Comparison of ENCODE assay signal across 13 cellular contexts in the genomic region with DNA sequence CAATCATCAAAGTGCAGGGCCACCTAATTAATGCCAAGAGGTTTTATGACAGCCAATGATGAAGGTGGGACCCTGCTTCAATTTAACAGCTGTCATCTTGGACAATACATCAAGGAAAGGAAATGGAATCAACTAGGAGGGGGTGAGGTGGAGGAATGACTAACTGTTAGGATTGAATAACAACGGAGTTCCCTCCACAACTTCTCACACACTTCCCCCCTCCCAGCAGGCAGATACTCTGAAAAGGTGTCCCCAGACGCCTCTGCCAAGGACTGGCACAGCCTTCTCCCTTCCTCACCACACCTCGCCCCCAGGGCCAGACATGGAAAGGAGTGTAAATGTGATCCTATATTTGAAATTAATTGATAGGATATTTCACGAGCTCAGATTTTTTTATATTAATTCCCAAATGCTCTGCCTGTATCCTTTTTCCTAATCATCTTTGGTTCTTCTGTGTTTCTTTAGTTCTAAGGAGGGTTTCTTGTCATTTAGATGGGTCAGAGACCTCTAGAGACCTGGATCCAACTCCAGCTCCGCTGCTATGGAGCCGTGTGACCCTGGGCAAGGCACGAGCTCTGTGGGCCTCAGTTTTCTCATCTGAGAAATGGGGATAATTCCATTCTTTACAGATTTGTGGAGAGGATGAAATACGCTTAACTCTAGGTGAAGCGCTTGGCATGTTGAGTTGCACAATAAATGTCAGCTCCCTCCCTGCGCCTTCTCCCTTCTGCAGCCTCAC. TPM values are rescaled to one million over a fixed set of nuclear protein-coding genes. Genes with fewer than 3 reads are reported as not detected.
A peak's percentile ranks its signal among the peaks of the same experiment; 100 is the strongest.
DNase-seq lines count a peak whose midpoint lies in the region; ATAC-seq and TF ChIP-seq lines count a peak whose summit lies in the region.
"Had no signal": no experiment of that assay in that cellular context is flagged by ENCODE, and none has a peak within 500 bp of the region (broad histone marks: within the 10 kb centered on the region; RNA-seq: fewer than 3 reads in every experiment).

No MANE protein-coding gene starts in this region.

- POLR2A ChIA-PET in WTC11 (lab: Charles Lee) = no interaction called here

- H3K4me1 ChIP-seq in breast epithelium (no peaks in the 10 kb centered on the region), mammary epithelial cell (ENCODE audit: insufficient read depth, low read length) (no peaks in the 10 kb centered on the region), iPS-18a (ENCODE audit: control insufficient read depth, low read depth, low read length) (peaks cover 7% of the 10 kb centered on the region), foreskin keratinocyte (no peaks in the 10 kb centered on the region)
- H3K4me1 ChIP-seq: BLaER1 had no signal

- TF ChIP-seq CTCF in breast epithelium (IDR thresholded peaks at IDR 0.05) (no peak), mammary epithelial cell (conservative IDR thresholded peaks at IDR 0.05 in 1 of 2, IDR thresholded peaks at IDR 0.05 in 1 of 2; ENCODE audit: extremely low read depth in 1 of 2, insufficient read depth in 1 of 2, low read depth in 1 of 2, low read length in 2 of 2) (no peak), WTC11 (IDR thresholded peaks at IDR 0.05) (no peak), foreskin keratinocyte (conservative IDR thresholded peaks at IDR 0.05) (no peak)

- peak overlapping the region; percentile 71 for H3K4me3 Mint-ChIP-seq in WTC11
- peak overlapping the region; percentile 39 to 46 for H3K4me3 Mint-ChIP-seq in stimulated activated naive B cell treated with anti-CD40 and anti-IgM and Interleukin-4, amounts not matched to agents 10 μg/mL and 1 μg/mL and 100 μg/mL, for 72 hours

- H3K79me2 ChIP-seq in mammary epithelial cell (ENCODE audit: insufficient read depth, low read length) = no peaks in the 10 kb centered on the region

- no peaks in the 10 kb centered on the region for H3K9me3 ChIP-seq in breast epithelium
- H3K9me3 ChIP-seq in mammary epithelial cell (replicated peaks; ENCODE audit: insufficient read depth, low read length) = no peaks in the 10 kb centered on the region
- H3K9me3 ChIP-seq in iPS-18a (ENCODE audit: control insufficient read depth, low read depth, low read length) = no peaks in the 10 kb centered on the region

- H3K4me1 Mint-ChIP-seq in WTC11 = peaks cover 20% of the 10 kb centered on the region
- H3K4me1 Mint-ChIP-seq in stimulated activated naive B cell treated with anti-CD40 and anti-IgM and Interleukin-4, amounts not matched to agents 10 μg/mL and 1 μg/mL and 100 μg/mL, for 72 hours = peaks cover 6 to 12% of the 10 kb centered on the region in 2 donors

- peaks cover 57% of the 10 kb centered on the region for H3K27me3 Mint-ChIP-seq in WTC11 (ENCODE audit: low read depth)
- peaks cover 54 to 56% of the 10 kb centered on the region in 2 donors for H3K27me3 Mint-ChIP-seq in stimulated activated naive B cell treated with anti-CD40 and anti-IgM and Interleukin-4, amounts not matched to agents 10 μg/mL and 1 μg/mL and 100 μg/mL, for 72 hours

- H3K27ac Mint-ChIP-seq in WTC11 = no peak overlapping the region
- no peak overlapping the region for H3K27ac Mint-ChIP-seq in stimulated activated naive B cell treated with anti-CD40 and anti-IgM and Interleukin-4, amounts not matched to agents 10 μg/mL and 1 μg/mL and 100 μg/mL, for 72 hours

- DNase-seq in breast epithelium (ENCODE audit: low spot score in 2 of 2) (no peak), mammary epithelial cell (no peak), WTC11 (ENCODE audit: low spot score) (no peak), foreskin keratinocyte (no peak)
- no peak for DNase-seq in stimulated activated naive B cell treated with anti-CD40 and anti-IgM and Interleukin-4, amounts not matched to agents 10 μg/mL and 1 μg/mL and 100 μg/mL, for 72 hours
- DNase-seq in stimulated activated CD4-positive, alpha-beta T cell treated with anti-CD3 and anti-CD28 coated beads, Interleukin-15, amount 100 ng/mL, for 24 hours = no peak
- DNase-seq: dermis blood vessel endothelial cell, GM23248, RPMI8226 had no signal

- ATAC-seq in WTC11 = peak; percentile 27
- no peak for ATAC-seq in stimulated activated naive B cell treated with anti-CD40 and anti-IgM and Interleukin-4, amounts not matched to agents 10 μg/mL and 1 μg/mL and 100 μg/mL, for 72 hours (replicated peaks)
- ATAC-seq in foreskin keratinocyte = no peak
- no peak for ATAC-seq in HG03460 (IDR thresholded peaks at IDR 0.05; ENCODE audit: unreplicated experiment)

- no peak for TF ChIP-seq POLR2A in breast epithelium (IDR thresholded peaks at IDR 0.05)

- in situ Hi-C loops in mammary epithelial cell (cut with MboI; ENCODE audit: low sequenced_read_pairs in 2 of 2) = no loop called here

- H2AFZ ChIP-seq in mammary epithelial cell (ENCODE audit: low read depth, low read length) = no peak overlapping the region
- H2AFZ ChIP-seq: GM23248 had no signal

- H3K27ac ChIP-seq in breast epithelium (no peak overlapping the region), mammary epithelial cell (ENCODE audit: insufficient read depth, low read depth, low read length) (no peak overlapping the region), iPS-18a (ENCODE audit: low read length) (no peak overlapping the region), foreskin keratinocyte (no peak overlapping the region)
- H3K27ac ChIP-seq: BLaER1, GM23248 had no signal

- peaks cover 2 to 22% of the 10 kb centered on the region in 2 donors for H3K27me3 ChIP-seq in breast epithelium
- peaks cover 35% of the 10 kb centered on the region for H3K27me3 ChIP-seq in mammary epithelial cell (ENCODE audit: insufficient read depth, low read length)
- peaks cover 33% of the 10 kb centered on the region for H3K27me3 ChIP-seq in iPS-18a (ENCODE audit: control insufficient read depth, insufficient read depth, low read length)
- H3K27me3 ChIP-seq in foreskin keratinocyte = peaks cover 71% of the 10 kb centered on the region

- intact Hi-C loops in breast epithelium (cut with DNase I; ENCODE audit: low total_unique reads) = no loop called here
- intact Hi-C loops in mammary epithelial cell (cut with micrococcal nuclease) = no loop called here

- no peaks in the 10 kb centered on the region for H3K9me3 Mint-ChIP-seq in WTC11
- no peaks in the 10 kb centered on the region for H3K9me3 Mint-ChIP-seq in stimulated activated naive B cell treated with anti-CD40 and anti-IgM and Interleukin-4, amounts not matched to agents 10 μg/mL and 1 μg/mL and 100 μg/mL, for 72 hours

- H4K20me1 ChIP-seq in mammary epithelial cell (ENCODE audit: insufficient read depth, low read length) = no peaks in the 10 kb centered on the region
- H4K20me1 ChIP-seq: BLaER1 had no signal

- peak overlapping the region; percentile 22 to 69 (median 50) for H3K4me3 ChIP-seq in breast epithelium
- H3K4me3 ChIP-seq in mammary epithelial cell (replicated peaks in 1 of 3; ENCODE audit: insufficient read depth in 1 of 3, low read depth in 2 of 3, low read length in 3 of 3) = no peak overlapping the region
- peak overlapping the region; percentile 62 for H3K4me3 ChIP-seq in iPS-18a (ENCODE audit: low read length)
- H3K4me3 ChIP-seq: BLaER1, GM23248 had no signal

- CTCF ChIA-PET in mammary epithelial cell (lab: Charles Lee; ENCODE audit: low non-redundant PET) (interaction anchor here (0.5 kb wide), 1 partner anchor 69 kb away, joined by 3 read pairs; no protein-coding TSS in a partner anchor), WTC11 (lab: Charles Lee) (interaction anchor here (1.1 to 2.3 kb wide), 6 partner anchors 29 to 229 kb away, joined by 3 to 5 read pairs (median 4); partner anchors contain the start of gene EPM2AIP1)

- no TSS peak for BruUV-seq in mammary epithelial cell (replicated peaks; lab: Mats Ljungman, UMichigan)

- H3K4me2 ChIP-seq in mammary epithelial cell (ENCODE audit: insufficient read depth, low read depth, low read length) = no peak overlapping the region
- H3K4me2 ChIP-seq: BLaER1 had no signal

- H3K9ac ChIP-seq in mammary epithelial cell (ENCODE audit: insufficient read depth, low read length) (no peak overlapping the region), iPS-18a (ENCODE audit: low read length) (no peak overlapping the region)
- H3K9ac ChIP-seq: BLaER1, GM23248 had no signal

- WGBS in mammary epithelial cell (ENCODE audit: low coverage, missing lambda C conversion rate) = 79% methylated on average over 8 of the region's 10 CpGs

- no peaks in the 10 kb centered on the region for H3K36me3 Mint-ChIP-seq in WTC11
- H3K36me3 Mint-ChIP-seq in stimulated activated naive B cell treated with anti-CD40 and anti-IgM and Interleukin-4, amounts not matched to agents 10 μg/mL and 1 μg/mL and 100 μg/mL, for 72 hours = peaks cover 0 to 4% of the 10 kb centered on the region in 2 donors

- dilution Hi-C loops in mammary epithelial cell (cut with HindIII; ENCODE audit: low sequenced_read_pairs) = no loop called here

- H3K36me3 ChIP-seq in breast epithelium (no peaks in the 10 kb centered on the region), mammary epithelial cell (ENCODE audit: insufficient read depth, low read length) (no peaks in the 10 kb centered on the region), iPS-18a (ENCODE audit: control insufficient read depth, low read depth, low read length) (no peaks in the 10 kb centered on the region)
- H3K36me3 ChIP-seq: BLaER1 had no signal

TF ChIP-seq in WTC11, 78 proteins besides CTCF, POLR2A, EP300 and RAD21 (continues in another document):
- TF ChIP-seq ZMAT4 (CRISPR knock-in tag; IDR thresholded peaks at IDR 0.05) = no peak

RNA-seq across cellular contexts. Expression of gene DCLK3, which starts 1.1 kb away (rescaled TPM):
- total RNA-seq in breast epithelium (under 1 TPM in 1 of 3 donors, not detected in 2; 0.16 TPM), mammary epithelial cell (not detected), WTC11 (2021) (0.44 to 0.94 TPM (median 0.55 TPM) in 3 replicates), foreskin keratinocyte (not detected in 2 replicates)
- polyA plus RNA-seq in mammary epithelial cell (not detected), foreskin keratinocyte (not detected in 2 replicates)
- not detected for polyA minus RNA-seq in mammary epithelial cell
- total RNA-seq: LHCN-M2 had no signal
- polyA plus RNA-seq: GM23248 had no signal

Comparison
In these comparisons a context has a peak if more than half of its experiments do, and no peak if none do; other contexts are left out.
1. H3K4me3 ChIP-seq: peak in breast epithelium (3 of 3) and iPS-18a (single experiment); none in mammary epithelial cell (0 of 3).